In the genomic region with DNA sequence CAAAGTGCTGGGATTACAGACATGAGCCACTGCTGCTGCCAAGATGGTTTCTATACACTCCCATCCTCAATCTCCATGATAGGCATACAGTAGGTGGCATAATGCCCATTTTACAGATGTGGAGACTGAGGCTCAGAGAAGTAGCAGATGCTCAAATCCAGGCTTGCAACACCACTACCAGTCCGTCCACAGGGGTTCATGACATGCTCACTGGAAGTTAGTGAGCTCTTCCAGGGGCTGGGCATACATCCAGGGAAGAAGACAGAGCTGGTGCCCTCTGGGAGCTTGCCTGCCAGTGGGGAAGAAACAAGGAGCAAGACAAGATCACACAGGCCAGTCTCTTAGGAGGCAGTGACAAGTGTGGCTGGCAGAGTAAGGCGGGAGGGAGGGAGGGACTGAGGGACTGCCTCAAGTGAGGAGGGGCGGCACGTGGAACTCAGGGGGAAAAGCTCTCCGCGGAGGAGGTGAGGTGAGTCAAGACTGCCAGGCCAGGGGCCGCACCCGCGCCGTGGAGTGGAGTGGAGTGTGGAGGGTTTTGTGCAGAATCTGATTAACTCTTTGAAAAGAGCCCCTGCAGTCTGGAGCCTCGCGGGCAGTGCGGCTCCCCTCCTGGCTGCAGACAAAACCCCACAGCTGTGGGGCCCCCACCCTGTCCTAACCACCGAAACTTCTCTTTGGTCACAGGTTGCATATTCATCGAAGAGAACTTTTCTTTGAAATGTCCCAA, we compare ENCODE assay signal across 1 cellular context.
TF ChIP-seq lines count a peak whose summit lies in the region.

No MANE protein-coding gene starts in this region.

TF ChIP-seq in GM12878, 131 proteins besides CTCF, POLR2A, EP300 and RAD21 (continued from another document and continues in another):
- TF ChIP-seq PKNOX1 (IDR thresholded peaks at IDR 0.05) (no peak), ZNF207 (IDR thresholded peaks at IDR 0.05; ENCODE audit: borderline replicate concordance) (no peak), MEF2B (IDR thresholded peaks at IDR 0.05; ENCODE audit: partially characterized antibody, poor library complexity, severe bottlenecking) (no peak), HDAC6 (IDR thresholded peaks at IDR 0.05; ENCODE audit: unreplicated experiment) (no peak), WRNIP1 (IDR thresholded peaks at IDR 0.05; ENCODE audit: borderline replicate concordance, low read depth, low read length) (no peak), TAF1 (IDR thresholded peaks at IDR 0.05; ENCODE audit: borderline replicate concordance, low read depth, low read length) (no peak), BCLAF1 (IDR thresholded peaks at IDR 0.05) (no peak), CBFB (IDR thresholded peaks at IDR 0.05; ENCODE audit: low read depth) (peak; percentile 85), ZNF217 (IDR thresholded peaks at IDR 0.05) (no peak), PAX8 (IDR thresholded peaks at IDR 0.05) (no peak), SIN3A (IDR thresholded peaks at IDR 0.05; ENCODE audit: low read depth, low read length) (no peak), PML (IDR thresholded peaks at IDR 0.05; ENCODE audit: low read length) (no peak), SMAD5 (IDR thresholded peaks at IDR 0.05; ENCODE audit: low read depth) (no peak), CEBPZ (IDR thresholded peaks at IDR 0.05; ENCODE audit: low read depth, low read length) (no peak), HSF1 (IDR thresholded peaks at IDR 0.05; ENCODE audit: low read depth, low read length) (no peak), ZZZ3 (IDR thresholded peaks at IDR 0.05; ENCODE audit: control insufficient read depth, insufficient read length, low read depth) (no peak), RELA (IDR thresholded peaks at IDR 0.05; ENCODE audit: borderline replicate concordance, partially characterized antibody) (no peak), STAT1 (conservative IDR thresholded peaks at IDR 0.05) (no peak), CHD4 (IDR thresholded peaks at IDR 0.05) (no peak), JUND (IDR thresholded peaks at IDR 0.05; ENCODE audit: low read depth, low read length) (no peak), KAT2A (conservative IDR thresholded peaks at IDR 0.05; ENCODE audit: control insufficient read depth, low read depth, low read length) (no peak), SUPT20H (IDR thresholded peaks at IDR 0.05; ENCODE audit: borderline replicate concordance, control insufficient read depth, low read depth, low read length) (no peak), EGR1 (IDR thresholded peaks at IDR 0.05; ENCODE audit: borderline replicate concordance in 1 of 2, low read depth in 2 of 2, low read length in 2 of 2) (0 out of 3 replicates have a peak, but pooled peaks of 1 of the 2 experiments have one; percentile 3), MYC (IDR thresholded peaks at IDR 0.05; ENCODE audit: insufficient read depth, insufficient read length, insufficient replicate concordance, low read length, severe bottlenecking) (no peak), RBBP5 (conservative IDR thresholded peaks at IDR 0.05) (no peak), ATF2 (IDR thresholded peaks at IDR 0.05; ENCODE audit: low read length) (no peak), GATAD2B (conservative IDR thresholded peaks at IDR 0.05; ENCODE audit: low read depth) (0 out of 2 replicates have a peak, but pooled peaks have one; percentile 6)
- TF ChIP-seq, protein P1, sequence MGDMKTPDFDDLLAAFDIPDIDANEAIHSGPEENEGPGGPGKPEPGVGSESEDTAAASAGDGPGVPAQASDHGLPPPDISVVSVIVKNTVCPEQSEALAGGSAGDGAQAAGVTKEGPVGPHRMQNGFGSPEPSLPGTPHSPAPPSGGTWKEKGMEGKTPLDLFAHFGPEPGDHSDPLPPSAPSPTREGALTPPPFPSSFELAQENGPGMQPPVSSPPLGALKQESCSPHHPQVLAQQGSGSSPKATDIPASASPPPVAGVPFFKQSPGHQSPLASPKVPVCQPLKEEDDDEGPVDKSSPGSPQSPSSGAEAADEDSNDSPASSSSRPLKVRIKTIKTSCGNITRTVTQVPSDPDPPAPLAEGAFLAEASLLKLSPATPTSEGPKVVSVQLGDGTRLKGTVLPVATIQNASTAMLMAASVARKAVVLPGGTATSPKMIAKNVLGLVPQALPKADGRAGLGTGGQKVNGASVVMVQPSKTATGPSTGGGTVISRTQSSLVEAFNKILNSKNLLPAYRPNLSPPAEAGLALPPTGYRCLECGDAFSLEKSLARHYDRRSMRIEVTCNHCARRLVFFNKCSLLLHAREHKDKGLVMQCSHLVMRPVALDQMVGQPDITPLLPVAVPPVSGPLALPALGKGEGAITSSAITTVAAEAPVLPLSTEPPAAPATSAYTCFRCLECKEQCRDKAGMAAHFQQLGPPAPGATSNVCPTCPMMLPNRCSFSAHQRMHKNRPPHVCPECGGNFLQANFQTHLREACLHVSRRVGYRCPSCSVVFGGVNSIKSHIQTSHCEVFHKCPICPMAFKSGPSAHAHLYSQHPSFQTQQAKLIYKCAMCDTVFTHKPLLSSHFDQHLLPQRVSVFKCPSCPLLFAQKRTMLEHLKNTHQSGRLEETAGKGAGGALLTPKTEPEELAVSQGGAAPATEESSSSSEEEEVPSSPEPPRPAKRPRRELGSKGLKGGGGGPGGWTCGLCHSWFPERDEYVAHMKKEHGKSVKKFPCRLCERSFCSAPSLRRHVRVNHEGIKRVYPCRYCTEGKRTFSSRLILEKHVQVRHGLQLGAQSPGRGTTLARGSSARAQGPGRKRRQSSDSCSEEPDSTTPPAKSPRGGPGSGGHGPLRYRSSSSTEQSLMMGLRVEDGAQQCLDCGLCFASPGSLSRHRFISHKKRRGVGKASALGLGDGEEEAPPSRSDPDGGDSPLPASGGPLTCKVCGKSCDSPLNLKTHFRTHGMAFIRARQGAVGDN (IDR thresholded peaks at IDR 0.05) = no peak
- TF ChIP-seq, protein P2, sequence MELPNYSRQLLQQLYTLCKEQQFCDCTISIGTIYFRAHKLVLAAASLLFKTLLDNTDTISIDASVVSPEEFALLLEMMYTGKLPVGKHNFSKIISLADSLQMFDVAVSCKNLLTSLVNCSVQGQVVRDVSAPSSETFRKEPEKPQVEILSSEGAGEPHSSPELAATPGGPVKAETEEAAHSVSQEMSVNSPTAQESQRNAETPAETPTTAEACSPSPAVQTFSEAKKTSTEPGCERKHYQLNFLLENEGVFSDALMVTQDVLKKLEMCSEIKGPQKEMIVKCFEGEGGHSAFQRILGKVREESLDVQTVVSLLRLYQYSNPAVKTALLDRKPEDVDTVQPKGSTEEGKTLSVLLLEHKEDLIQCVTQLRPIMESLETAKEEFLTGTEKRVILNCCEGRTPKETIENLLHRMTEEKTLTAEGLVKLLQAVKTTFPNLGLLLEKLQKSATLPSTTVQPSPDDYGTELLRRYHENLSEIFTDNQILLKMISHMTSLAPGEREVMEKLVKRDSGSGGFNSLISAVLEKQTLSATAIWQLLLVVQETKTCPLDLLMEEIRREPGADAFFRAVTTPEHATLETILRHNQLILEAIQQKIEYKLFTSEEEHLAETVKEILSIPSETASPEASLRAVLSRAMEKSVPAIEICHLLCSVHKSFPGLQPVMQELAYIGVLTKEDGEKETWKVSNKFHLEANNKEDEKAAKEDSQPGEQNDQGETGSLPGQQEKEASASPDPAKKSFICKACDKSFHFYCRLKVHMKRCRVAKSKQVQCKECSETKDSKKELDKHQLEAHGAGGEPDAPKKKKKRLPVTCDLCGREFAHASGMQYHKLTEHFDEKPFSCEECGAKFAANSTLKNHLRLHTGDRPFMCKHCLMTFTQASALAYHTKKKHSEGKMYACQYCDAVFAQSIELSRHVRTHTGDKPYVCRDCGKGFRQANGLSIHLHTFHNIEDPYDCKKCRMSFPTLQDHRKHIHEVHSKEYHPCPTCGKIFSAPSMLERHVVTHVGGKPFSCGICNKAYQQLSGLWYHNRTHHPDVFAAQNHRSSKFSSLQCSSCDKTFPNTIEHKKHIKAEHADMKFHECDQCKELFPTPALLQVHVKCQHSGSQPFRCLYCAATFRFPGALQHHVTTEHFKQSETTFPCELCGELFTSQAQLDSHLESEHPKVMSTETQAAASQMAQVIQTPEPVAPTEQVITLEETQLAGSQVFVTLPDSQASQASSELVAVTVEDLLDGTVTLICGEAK (IDR thresholded peaks at IDR 0.05; ENCODE audit: borderline replicate concordance) = no peak
